Comparison of ENCODE assay signal across 1 cellular context in genomic region chr1:29235955-29236742, GRCh38.
TF ChIP-seq lines count a peak whose summit lies in the region.

TSS of gene PTPRU (plus strand) at chr1:29236522. CDS start at chr1:29236645, 123 bp downstream.

TF ChIP-seq in GM12878, 131 proteins besides CTCF, POLR2A, EP300 and RAD21 (continued from another document and continues in another):
- TF ChIP-seq ZNF592 (IDR thresholded peaks at IDR 0.05), result 0 out of 2 replicates have a peak, but pooled peaks have one; percentile 62
- TF ChIP-seq HDAC6 (IDR thresholded peaks at IDR 0.05; ENCODE audit: unreplicated experiment), result peak; percentile 35
- TF ChIP-seq, protein P1, sequence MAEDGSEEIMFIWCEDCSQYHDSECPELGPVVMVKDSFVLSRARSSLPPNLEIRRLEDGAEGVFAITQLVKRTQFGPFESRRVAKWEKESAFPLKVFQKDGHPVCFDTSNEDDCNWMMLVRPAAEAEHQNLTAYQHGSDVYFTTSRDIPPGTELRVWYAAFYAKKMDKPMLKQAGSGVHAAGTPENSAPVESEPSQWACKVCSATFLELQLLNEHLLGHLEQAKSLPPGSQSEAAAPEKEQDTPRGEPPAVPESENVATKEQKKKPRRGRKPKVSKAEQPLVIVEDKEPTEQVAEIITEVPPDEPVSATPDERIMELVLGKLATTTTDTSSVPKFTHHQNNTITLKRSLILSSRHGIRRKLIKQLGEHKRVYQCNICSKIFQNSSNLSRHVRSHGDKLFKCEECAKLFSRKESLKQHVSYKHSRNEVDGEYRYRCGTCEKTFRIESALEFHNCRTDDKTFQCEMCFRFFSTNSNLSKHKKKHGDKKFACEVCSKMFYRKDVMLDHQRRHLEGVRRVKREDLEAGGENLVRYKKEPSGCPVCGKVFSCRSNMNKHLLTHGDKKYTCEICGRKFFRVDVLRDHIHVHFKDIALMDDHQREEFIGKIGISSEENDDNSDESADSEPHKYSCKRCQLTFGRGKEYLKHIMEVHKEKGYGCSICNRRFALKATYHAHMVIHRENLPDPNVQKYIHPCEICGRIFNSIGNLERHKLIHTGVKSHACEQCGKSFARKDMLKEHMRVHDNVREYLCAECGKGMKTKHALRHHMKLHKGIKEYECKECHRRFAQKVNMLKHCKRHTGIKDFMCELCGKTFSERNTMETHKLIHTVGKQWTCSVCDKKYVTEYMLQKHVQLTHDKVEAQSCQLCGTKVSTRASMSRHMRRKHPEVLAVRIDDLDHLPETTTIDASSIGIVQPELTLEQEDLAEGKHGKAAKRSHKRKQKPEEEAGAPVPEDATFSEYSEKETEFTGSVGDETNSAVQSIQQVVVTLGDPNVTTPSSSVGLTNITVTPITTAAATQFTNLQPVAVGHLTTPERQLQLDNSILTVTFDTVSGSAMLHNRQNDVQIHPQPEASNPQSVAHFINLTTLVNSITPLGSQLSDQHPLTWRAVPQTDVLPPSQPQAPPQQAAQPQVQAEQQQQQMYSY (CRISPR knock-in tag; IDR thresholded peaks at IDR 0.05), result no peak
- TF ChIP-seq NFXL1 (IDR thresholded peaks at IDR 0.05; ENCODE audit: borderline replicate concordance), result no peak
- TF ChIP-seq CBX5 (IDR thresholded peaks at IDR 0.05; ENCODE audit: low read depth), result no peak
- no peak for TF ChIP-seq PML (IDR thresholded peaks at IDR 0.05; ENCODE audit: low read length)
- TF ChIP-seq CREB1 (IDR thresholded peaks at IDR 0.05; ENCODE audit: low read depth), result no peak; the same call in 1 of the 2 replicates
- TF ChIP-seq TCF12 (IDR thresholded peaks at IDR 0.05; ENCODE audit: low read depth, low read length), result no peak
- no peak for TF ChIP-seq ZBTB40 (IDR thresholded peaks at IDR 0.05; ENCODE audit: borderline replicate concordance)
- TF ChIP-seq BCL11A (IDR thresholded peaks at IDR 0.05; ENCODE audit: low read depth, low read length), result no peak
- no peak for TF ChIP-seq SPI1 (IDR thresholded peaks at IDR 0.05; ENCODE audit: borderline replicate concordance, insufficient read depth, low read depth, low read length)
- TF ChIP-seq SREBF2 (IDR thresholded peaks at IDR 0.05; ENCODE audit: low read length), result no peak
- no peak for TF ChIP-seq YBX1 (IDR thresholded peaks at IDR 0.05)
- TF ChIP-seq STAT1 (conservative IDR thresholded peaks at IDR 0.05), result no peak
- TF ChIP-seq, protein P2, sequence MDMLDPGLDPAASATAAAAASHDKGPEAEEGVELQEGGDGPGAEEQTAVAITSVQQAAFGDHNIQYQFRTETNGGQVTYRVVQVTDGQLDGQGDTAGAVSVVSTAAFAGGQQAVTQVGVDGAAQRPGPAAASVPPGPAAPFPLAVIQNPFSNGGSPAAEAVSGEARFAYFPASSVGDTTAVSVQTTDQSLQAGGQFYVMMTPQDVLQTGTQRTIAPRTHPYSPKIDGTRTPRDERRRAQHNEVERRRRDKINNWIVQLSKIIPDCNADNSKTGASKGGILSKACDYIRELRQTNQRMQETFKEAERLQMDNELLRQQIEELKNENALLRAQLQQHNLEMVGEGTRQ (IDR thresholded peaks at IDR 0.05; ENCODE audit: borderline replicate concordance, low read depth, low read length), result no peak
- TF ChIP-seq RELA (IDR thresholded peaks at IDR 0.05; ENCODE audit: borderline replicate concordance, partially characterized antibody), result peak; percentile 32
- TF ChIP-seq NR2F1 (conservative IDR thresholded peaks at IDR 0.05), result peak; percentile 39
- no peak for TF ChIP-seq HCFC1 (IDR thresholded peaks at IDR 0.05; ENCODE audit: low read length)
- TF ChIP-seq FOS (IDR thresholded peaks at IDR 0.05; ENCODE audit: borderline replicate concordance, extremely low read depth, insufficient read length), result no peak
- TF ChIP-seq KLF5 (IDR thresholded peaks at IDR 0.05; ENCODE audit: partially characterized antibody), result no peak
- no peak for TF ChIP-seq NR2C2 (IDR thresholded peaks at IDR 0.05; ENCODE audit: borderline replicate concordance, control insufficient read depth, insufficient read length, low read depth)
- TF ChIP-seq SIX5 (IDR thresholded peaks at IDR 0.05; ENCODE audit: low read depth, low read length, severe bottlenecking), result no peak
- TF ChIP-seq JUND (IDR thresholded peaks at IDR 0.05; ENCODE audit: low read depth, low read length), result peak; percentile 40; the same call in 1 of the 2 replicates
- TF ChIP-seq IKZF1 (conservative IDR thresholded peaks at IDR 0.05), result peak; percentile 62
- TF ChIP-seq CUX1 (IDR thresholded peaks at IDR 0.05; ENCODE audit: insufficient replicate concordance, low read depth, low read length), result no peak
- no peak for TF ChIP-seq HDAC2 (IDR thresholded peaks at IDR 0.05)
- no peak for TF ChIP-seq KDM1A (IDR thresholded peaks at IDR 0.05; ENCODE audit: borderline replicate concordance)
- TF ChIP-seq DPF2 (IDR thresholded peaks at IDR 0.05), result peak; percentile 64; the same call in 1 of the 2 replicates
- TF ChIP-seq, protein P3, sequence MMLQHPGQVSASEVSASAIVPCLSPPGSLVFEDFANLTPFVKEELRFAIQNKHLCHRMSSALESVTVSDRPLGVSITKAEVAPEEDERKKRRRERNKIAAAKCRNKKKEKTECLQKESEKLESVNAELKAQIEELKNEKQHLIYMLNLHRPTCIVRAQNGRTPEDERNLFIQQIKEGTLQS (IDR thresholded peaks at IDR 0.05; ENCODE audit: borderline replicate concordance, extremely low read depth, low read depth, low read length), result no peak
- TF ChIP-seq, protein P4, sequence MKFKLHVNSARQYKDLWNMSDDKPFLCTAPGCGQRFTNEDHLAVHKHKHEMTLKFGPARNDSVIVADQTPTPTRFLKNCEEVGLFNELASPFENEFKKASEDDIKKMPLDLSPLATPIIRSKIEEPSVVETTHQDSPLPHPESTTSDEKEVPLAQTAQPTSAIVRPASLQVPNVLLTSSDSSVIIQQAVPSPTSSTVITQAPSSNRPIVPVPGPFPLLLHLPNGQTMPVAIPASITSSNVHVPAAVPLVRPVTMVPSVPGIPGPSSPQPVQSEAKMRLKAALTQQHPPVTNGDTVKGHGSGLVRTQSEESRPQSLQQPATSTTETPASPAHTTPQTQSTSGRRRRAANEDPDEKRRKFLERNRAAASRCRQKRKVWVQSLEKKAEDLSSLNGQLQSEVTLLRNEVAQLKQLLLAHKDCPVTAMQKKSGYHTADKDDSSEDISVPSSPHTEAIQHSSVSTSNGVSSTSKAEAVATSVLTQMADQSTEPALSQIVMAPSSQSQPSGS (IDR thresholded peaks at IDR 0.05; ENCODE audit: low read length), result no peak
- no peak for TF ChIP-seq ESRRA (IDR thresholded peaks at IDR 0.05; ENCODE audit: low read length)
- TF ChIP-seq CHD2 (IDR thresholded peaks at IDR 0.05; ENCODE audit: borderline replicate concordance, low read depth, low read length), result peak; percentile 73
- TF ChIP-seq REST (IDR thresholded peaks at IDR 0.05; ENCODE audit: low read depth, low read length), result no peak
- no peak for TF ChIP-seq HDGF (IDR thresholded peaks at IDR 0.05)
